1 cellular context compared by ENCODE assay signal in the genomic region with DNA sequence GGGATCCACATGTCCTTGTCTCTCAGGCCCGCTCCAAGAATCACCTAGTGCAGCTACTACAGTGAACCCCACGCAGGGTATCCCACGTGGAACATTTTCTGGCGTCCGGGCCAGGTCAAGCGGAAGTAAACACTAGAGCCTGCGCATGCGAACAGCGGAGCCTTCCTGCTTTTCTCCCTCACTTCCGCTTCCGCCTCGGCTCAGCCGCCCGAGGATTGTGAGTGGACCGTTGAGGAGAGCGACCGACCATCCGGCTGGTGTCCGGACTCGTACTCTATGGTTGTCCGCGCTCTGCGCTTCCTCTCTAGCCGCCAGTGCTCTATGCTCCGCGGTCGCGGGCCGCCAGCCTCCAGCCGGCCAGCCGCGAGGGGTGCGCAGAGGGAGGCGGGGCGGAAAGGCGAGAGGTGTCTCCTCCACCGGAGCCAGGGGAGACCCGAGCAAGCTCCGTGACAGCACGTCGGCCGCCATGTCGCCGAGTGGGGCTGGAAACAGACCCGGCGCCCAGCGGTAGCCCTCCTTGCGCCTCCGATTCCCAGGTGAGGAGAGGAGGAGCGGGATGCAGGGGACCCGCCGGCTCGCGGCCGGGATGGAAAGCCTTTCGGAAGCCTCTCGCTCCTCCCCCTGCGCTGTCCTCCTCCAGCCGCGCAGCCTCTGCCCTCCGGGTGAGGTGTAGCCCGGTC.
TF ChIP-seq lines count a peak whose summit lies in the region.

A gene with protein sequence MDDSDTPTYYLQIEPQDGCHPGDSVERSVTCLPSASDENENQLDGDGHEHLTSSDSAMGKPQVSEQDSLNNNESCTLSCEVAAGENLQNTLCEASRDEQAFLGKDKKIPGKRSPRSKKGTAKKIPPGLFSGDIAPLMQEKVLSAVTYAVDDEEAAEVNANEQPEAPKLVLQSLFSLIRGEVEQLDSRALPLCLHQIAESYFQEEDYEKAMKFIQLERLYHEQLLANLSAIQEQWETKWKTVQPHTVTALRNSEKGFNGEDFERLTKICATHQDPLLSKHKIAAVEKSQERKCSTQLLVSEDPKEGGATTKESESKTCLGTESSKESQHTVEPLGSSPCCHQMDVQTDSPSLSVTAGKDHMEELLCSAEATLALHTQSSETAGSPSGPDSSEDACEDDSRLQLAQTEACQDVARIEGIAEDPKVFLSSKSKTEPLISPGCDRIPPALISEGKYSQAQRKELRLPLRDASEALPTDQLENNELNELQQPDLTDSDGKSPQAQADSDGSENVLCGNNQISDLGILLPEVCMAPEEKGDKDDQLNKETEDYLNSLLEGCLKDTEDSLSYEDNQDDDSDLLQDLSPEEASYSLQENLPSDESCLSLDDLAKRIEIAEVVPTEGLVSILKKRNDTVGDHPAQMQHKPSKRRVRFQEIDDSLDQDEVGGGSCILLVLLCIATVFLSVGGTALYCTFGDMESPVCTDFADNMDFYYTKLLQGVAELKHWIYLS (plus strand): TSS at position 329 of the 680 bp plus-strand sequence. CDS start 25,107 bp downstream, outside the sequence.
A gene with protein sequence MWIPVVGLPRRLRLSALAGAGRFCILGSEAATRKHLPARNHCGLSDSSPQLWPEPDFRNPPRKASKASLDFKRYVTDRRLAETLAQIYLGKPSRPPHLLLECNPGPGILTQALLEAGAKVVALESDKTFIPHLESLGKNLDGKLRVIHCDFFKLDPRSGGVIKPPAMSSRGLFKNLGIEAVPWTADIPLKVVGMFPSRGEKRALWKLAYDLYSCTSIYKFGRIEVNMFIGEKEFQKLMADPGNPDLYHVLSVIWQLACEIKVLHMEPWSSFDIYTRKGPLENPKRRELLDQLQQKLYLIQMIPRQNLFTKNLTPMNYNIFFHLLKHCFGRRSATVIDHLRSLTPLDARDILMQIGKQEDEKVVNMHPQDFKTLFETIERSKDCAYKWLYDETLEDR (minus strand): TSS at position 134 of the 680 bp plus-strand sequence. CDS start 123 bp downstream, at position 11.

TF ChIP-seq in HepG2, 621 proteins besides CTCF, POLR2A, EP300 and RAD21 (continued from another document and continues in another):
- TF ChIP-seq, protein P1, sequence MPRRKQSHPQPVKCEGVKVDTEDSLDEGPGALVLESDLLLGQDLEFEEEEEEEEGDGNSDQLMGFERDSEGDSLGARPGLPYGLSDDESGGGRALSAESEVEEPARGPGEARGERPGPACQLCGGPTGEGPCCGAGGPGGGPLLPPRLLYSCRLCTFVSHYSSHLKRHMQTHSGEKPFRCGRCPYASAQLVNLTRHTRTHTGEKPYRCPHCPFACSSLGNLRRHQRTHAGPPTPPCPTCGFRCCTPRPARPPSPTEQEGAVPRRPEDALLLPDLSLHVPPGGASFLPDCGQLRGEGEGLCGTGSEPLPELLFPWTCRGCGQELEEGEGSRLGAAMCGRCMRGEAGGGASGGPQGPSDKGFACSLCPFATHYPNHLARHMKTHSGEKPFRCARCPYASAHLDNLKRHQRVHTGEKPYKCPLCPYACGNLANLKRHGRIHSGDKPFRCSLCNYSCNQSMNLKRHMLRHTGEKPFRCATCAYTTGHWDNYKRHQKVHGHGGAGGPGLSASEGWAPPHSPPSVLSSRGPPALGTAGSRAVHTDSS (CRISPR knock-in tag; conservative IDR thresholded peaks at IDR 0.05), result 0 out of 2 replicates have a peak, but pooled peaks have one; percentile 25
- TF ChIP-seq HDAC2 (CRISPR knock-in tag; IDR thresholded peaks at IDR 0.05) (peak; percentile 89), RXRB (CRISPR knock-in tag; IDR thresholded peaks at IDR 0.05; ENCODE audit: borderline replicate concordance) (peak; percentile 48; the same call in 1 of the 2 replicates), ZNF10 (CRISPR knock-in tag; IDR thresholded peaks at IDR 0.05; ENCODE audit: borderline replicate concordance, low read depth) (no peak), KMT2A (CRISPR knock-in tag; IDR thresholded peaks at IDR 0.05) (peak; percentile 97), ZNF335 (CRISPR knock-in tag; IDR thresholded peaks at IDR 0.05) (peak; percentile 82), HOXA3 (CRISPR knock-in tag; IDR thresholded peaks at IDR 0.05) (peak; percentile 92), ZNF562 (CRISPR knock-in tag; IDR thresholded peaks at IDR 0.05; ENCODE audit: borderline replicate concordance) (no peak), RORA (CRISPR knock-in tag; IDR thresholded peaks at IDR 0.05) (no peak), SP2 (CRISPR knock-in tag; IDR thresholded peaks at IDR 0.05) (peak; percentile 83), DNMT1 (CRISPR knock-in tag; IDR thresholded peaks at IDR 0.05) (no peak), BCL6 (CRISPR knock-in tag; IDR thresholded peaks at IDR 0.05) (peak; percentile 61; the same call in 1 of the 2 replicates), ERF (CRISPR knock-in tag; IDR thresholded peaks at IDR 0.05) (peak; percentile 86; the same call in 1 of the 2 replicates), PHF21A (CRISPR knock-in tag; IDR thresholded peaks at IDR 0.05) (peak; percentile 74), ZNF709 (CRISPR knock-in tag; IDR thresholded peaks at IDR 0.05) (peak; percentile 79; the same call in 1 of the 2 replicates), MXD4 (CRISPR knock-in tag; IDR thresholded peaks at IDR 0.05) (peak; percentile 98), FOXA3 (CRISPR knock-in tag; IDR thresholded peaks at IDR 0.05) (peak; percentile 89), GTF3A (CRISPR knock-in tag; conservative IDR thresholded peaks at IDR 0.05) (no peak), FOSL1 (CRISPR knock-in tag; IDR thresholded peaks at IDR 0.05; ENCODE audit: borderline replicate concordance) (no peak), ZNF446 (CRISPR knock-in tag; IDR thresholded peaks at IDR 0.05) (no peak; the same call in 1 of the 2 replicates), CREM (IDR thresholded peaks at IDR 0.05) (peak; percentile 91), CREM (CRISPR knock-in tag; IDR thresholded peaks at IDR 0.05) (no peak), ZNF616 (CRISPR knock-in tag; IDR thresholded peaks at IDR 0.05; ENCODE audit: low read depth) (0 out of 2 replicates have a peak, but pooled peaks have one; percentile 28)
- TF ChIP-seq, protein P2, sequence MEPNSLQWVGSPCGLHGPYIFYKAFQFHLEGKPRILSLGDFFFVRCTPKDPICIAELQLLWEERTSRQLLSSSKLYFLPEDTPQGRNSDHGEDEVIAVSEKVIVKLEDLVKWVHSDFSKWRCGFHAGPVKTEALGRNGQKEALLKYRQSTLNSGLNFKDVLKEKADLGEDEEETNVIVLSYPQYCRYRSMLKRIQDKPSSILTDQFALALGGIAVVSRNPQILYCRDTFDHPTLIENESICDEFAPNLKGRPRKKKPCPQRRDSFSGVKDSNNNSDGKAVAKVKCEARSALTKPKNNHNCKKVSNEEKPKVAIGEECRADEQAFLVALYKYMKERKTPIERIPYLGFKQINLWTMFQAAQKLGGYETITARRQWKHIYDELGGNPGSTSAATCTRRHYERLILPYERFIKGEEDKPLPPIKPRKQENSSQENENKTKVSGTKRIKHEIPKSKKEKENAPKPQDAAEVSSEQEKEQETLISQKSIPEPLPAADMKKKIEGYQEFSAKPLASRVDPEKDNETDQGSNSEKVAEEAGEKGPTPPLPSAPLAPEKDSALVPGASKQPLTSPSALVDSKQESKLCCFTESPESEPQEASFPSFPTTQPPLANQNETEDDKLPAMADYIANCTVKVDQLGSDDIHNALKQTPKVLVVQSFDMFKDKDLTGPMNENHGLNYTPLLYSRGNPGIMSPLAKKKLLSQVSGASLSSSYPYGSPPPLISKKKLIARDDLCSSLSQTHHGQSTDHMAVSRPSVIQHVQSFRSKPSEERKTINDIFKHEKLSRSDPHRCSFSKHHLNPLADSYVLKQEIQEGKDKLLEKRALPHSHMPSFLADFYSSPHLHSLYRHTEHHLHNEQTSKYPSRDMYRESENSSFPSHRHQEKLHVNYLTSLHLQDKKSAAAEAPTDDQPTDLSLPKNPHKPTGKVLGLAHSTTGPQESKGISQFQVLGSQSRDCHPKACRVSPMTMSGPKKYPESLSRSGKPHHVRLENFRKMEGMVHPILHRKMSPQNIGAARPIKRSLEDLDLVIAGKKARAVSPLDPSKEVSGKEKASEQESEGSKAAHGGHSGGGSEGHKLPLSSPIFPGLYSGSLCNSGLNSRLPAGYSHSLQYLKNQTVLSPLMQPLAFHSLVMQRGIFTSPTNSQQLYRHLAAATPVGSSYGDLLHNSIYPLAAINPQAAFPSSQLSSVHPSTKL (CRISPR knock-in tag; IDR thresholded peaks at IDR 0.05), result 0 out of 2 replicates have a peak, but pooled peaks have one; percentile 40
- TF ChIP-seq, protein P3, sequence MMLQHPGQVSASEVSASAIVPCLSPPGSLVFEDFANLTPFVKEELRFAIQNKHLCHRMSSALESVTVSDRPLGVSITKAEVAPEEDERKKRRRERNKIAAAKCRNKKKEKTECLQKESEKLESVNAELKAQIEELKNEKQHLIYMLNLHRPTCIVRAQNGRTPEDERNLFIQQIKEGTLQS (CRISPR knock-in tag; IDR thresholded peaks at IDR 0.05), result 0 out of 2 replicates have a peak, but pooled peaks have one; percentile 11
- TF ChIP-seq, protein P4, sequence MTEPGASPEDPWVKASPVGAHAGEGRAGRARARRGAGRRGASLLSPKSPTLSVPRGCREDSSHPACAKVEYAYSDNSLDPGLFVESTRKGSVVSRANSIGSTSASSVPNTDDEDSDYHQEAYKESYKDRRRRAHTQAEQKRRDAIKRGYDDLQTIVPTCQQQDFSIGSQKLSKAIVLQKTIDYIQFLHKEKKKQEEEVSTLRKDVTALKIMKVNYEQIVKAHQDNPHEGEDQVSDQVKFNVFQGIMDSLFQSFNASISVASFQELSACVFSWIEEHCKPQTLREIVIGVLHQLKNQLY (CRISPR knock-in tag; IDR thresholded peaks at IDR 0.05), result peak; percentile 67; the same call in 1 of the 2 replicates
- TF ChIP-seq, protein P5, sequence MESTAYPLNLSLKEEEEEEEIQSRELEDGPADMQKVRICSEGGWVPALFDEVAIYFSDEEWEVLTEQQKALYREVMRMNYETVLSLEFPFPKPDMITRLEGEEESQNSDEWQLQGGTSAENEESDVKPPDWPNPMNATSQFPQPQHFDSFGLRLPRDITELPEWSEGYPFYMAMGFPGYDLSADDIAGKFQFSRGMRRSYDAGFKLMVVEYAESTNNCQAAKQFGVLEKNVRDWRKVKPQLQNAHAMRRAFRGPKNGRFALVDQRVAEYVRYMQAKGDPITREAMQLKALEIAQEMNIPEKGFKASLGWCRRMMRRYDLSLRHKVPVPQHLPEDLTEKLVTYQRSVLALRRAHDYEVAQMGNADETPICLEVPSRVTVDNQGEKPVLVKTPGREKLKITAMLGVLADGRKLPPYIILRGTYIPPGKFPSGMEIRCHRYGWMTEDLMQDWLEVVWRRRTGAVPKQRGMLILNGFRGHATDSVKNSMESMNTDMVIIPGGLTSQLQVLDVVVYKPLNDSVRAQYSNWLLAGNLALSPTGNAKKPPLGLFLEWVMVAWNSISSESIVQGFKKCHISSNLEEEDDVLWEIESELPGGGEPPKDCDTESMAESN (CRISPR knock-in tag; conservative IDR thresholded peaks at IDR 0.05), result peak; percentile 94
- TF ChIP-seq, protein P6, sequence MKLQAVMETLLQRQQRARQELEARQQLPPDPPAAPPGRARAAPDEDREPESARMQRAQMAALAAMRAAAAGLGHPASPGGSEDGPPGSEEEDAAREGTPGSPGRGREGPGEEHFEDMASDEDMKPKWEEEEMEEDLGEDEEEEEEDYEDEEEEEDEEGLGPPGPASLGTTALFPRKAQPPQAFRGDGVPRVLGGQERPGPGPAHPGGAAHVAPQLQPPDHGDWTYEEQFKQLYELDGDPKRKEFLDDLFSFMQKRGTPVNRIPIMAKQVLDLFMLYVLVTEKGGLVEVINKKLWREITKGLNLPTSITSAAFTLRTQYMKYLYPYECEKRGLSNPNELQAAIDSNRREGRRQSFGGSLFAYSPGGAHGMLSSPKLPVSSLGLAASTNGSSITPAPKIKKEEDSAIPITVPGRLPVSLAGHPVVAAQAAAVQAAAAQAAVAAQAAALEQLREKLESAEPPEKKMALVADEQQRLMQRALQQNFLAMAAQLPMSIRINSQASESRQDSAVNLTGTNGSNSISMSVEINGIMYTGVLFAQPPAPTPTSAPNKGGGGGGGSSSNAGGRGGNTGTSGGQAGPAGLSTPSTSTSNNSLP (IDR thresholded peaks at IDR 0.05; ENCODE audit: low read depth, low read length), result no peak
- TF ChIP-seq, protein P7, sequence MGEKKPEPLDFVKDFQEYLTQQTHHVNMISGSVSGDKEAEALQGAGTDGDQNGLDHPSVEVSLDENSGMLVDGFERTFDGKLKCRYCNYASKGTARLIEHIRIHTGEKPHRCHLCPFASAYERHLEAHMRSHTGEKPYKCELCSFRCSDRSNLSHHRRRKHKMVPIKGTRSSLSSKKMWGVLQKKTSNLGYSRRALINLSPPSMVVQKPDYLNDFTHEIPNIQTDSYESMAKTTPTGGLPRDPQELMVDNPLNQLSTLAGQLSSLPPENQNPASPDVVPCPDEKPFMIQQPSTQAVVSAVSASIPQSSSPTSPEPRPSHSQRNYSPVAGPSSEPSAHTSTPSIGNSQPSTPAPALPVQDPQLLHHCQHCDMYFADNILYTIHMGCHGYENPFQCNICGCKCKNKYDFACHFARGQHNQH (CRISPR knock-in tag; IDR thresholded peaks at IDR 0.05), result peak; percentile 91
- TF ChIP-seq, protein P8, sequence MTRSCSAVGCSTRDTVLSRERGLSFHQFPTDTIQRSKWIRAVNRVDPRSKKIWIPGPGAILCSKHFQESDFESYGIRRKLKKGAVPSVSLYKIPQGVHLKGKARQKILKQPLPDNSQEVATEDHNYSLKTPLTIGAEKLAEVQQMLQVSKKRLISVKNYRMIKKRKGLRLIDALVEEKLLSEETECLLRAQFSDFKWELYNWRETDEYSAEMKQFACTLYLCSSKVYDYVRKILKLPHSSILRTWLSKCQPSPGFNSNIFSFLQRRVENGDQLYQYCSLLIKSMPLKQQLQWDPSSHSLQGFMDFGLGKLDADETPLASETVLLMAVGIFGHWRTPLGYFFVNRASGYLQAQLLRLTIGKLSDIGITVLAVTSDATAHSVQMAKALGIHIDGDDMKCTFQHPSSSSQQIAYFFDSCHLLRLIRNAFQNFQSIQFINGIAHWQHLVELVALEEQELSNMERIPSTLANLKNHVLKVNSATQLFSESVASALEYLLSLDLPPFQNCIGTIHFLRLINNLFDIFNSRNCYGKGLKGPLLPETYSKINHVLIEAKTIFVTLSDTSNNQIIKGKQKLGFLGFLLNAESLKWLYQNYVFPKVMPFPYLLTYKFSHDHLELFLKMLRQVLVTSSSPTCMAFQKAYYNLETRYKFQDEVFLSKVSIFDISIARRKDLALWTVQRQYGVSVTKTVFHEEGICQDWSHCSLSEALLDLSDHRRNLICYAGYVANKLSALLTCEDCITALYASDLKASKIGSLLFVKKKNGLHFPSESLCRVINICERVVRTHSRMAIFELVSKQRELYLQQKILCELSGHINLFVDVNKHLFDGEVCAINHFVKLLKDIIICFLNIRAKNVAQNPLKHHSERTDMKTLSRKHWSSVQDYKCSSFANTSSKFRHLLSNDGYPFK (CRISPR knock-in tag; IDR thresholded peaks at IDR 0.05; ENCODE audit: borderline replicate concordance), result peak; percentile 93
- TF ChIP-seq, protein P9, sequence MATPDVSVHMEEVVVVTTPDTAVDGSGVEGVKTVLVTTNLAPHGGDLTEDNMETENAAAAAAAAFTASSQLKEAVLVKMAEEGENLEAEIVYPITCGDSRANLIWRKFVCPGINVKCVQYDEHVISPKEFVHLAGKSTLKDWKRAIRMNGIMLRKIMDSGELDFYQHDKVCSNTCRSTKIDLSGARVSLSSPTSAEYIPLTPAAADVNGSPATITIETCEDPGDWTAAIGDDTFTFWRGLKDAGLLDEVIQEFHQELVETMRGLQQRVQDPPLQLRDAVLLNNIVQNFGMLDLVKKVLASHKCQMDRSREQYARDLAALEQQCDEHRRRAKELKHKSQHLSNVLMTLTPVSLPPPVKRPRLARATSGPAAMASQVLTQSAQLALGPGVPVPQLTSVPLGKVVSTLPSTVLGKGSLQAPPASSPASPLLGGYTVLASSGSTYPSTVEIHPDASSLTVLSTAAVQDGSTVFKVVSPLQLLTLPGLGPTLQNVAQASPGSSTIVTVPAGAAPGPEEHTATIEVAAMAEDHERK (CRISPR knock-in tag; IDR thresholded peaks at IDR 0.05; ENCODE audit: low read depth), result peak; percentile 46; the same call in 1 of the 2 replicates
